ENCODE assay signal across 19 cellular contexts in genomic region chrX:76850851-76851250, GRCh38.
DNase-seq lines count a peak whose midpoint lies in the region; ATAC-seq, FAIRE-seq and TF ChIP-seq lines count a peak whose summit lies in the region.
"Had no signal": no experiment of that assay in that cellular context is flagged by ENCODE, and none has a peak within 500 bp of the region (broad histone marks: within the 10 kb centered on the region; RNA-seq: fewer than 3 reads in every experiment).

No MANE protein-coding gene starts in this region.

- no peak for TF ChIP-seq POLR2A in HepG2 (IDR thresholded peaks at IDR 0.05; ENCODE audit: insufficient read depth in 1 of 2, low read depth in 2 of 2, low read length in 2 of 2)
- TF ChIP-seq POLR2A in NB4 (IDR thresholded peaks at IDR 0.05; ENCODE audit: extremely low read depth, insufficient read length), result no peak
- no peak for TF ChIP-seq POLR2A in uterus (IDR thresholded peaks at IDR 0.05)

- H3K9ac ChIP-seq in liver (ENCODE audit: low read depth in 1 of 2, low read length in 2 of 2), result no peak overlapping the region
- no peak overlapping the region for H3K9ac ChIP-seq in HepG2 (ENCODE audit: insufficient read depth, low read depth, low read length)

- peaks cover 0 to 9% (median 4%) of the 10 kb centered on the region in 4 donors for H3K9me3 ChIP-seq in liver (ENCODE audit: control insufficient read depth in 4 of 4, low read length in 3 of 4)
- peaks cover 36% of the 10 kb centered on the region; the same call in 1 of the 2 replicates for H3K9me3 ChIP-seq in HepG2 (ENCODE audit: low read length)
- H3K9me3 ChIP-seq in uterus, result no peaks in the 10 kb centered on the region

- WGBS in liver, result 34% methylated on average over 4 of the region's 4 CpGs
- WGBS in HepG2 (ENCODE audit: low lambda C conversion rate), result 80% methylated on average over 1 of the region's 4 CpGs

- in situ Hi-C loops in HepG2 (cut with HindIII; ENCODE audit: extremely low pct_ligation_motif_present, low pct_unique_long_range_greater_than_20kb), result no loop called here

- H3K27ac ChIP-seq in liver (ENCODE audit: low read depth in 1 of 2, low read length in 2 of 2) (no peak overlapping the region), HepG2 (ENCODE audit: extremely low read length, insufficient read depth, low read length) (no peak overlapping the region), dorsolateral prefrontal cortex (no peak overlapping the region), uterus (no peak overlapping the region)
- H3K27ac ChIP-seq: HL-60, tibial artery had no signal

- no peaks in the 10 kb centered on the region for H3K4me1 Mint-ChIP-seq in type B pancreatic cell (ENCODE audit: unreplicated experiment)

- H3K4me3 ChIP-seq in liver (ENCODE audit: low read depth in 1 of 3, low read length in 3 of 3) (no peak overlapping the region), HepG2 (replicated peaks in 1 of 3; ENCODE audit: insufficient read depth in 1 of 3, low read depth in 2 of 3, low read length in 3 of 3) (no peak overlapping the region), NB4 (ENCODE audit: low read depth, low read length) (no peak overlapping the region), dorsolateral prefrontal cortex (no peak overlapping the region), uterus (no peak overlapping the region)
- H3K4me3 ChIP-seq: tibial artery had no signal

- H3K36me3 ChIP-seq in liver (ENCODE audit: control insufficient read depth in 4 of 4, insufficient read depth in 3 of 4, low read depth in 1 of 4, low read length in 3 of 4) (no peaks in the 10 kb centered on the region), HepG2 (replicated peaks in 1 of 2; ENCODE audit: control insufficient read depth in 1 of 2, insufficient read depth in 2 of 2, low read length in 2 of 2) (no peaks in the 10 kb centered on the region), uterus (no peaks in the 10 kb centered on the region)
- H3K36me3 ChIP-seq: tibial artery had no signal

- H3K27me3 Mint-ChIP-seq in type B pancreatic cell, result no peaks in the 10 kb centered on the region

- no peaks in the 10 kb centered on the region for H3K27me3 ChIP-seq in liver (ENCODE audit: control insufficient read depth in 4 of 4, insufficient read depth in 4 of 4, low read length in 3 of 4)
- H3K27me3 ChIP-seq in HepG2 (ENCODE audit: control insufficient read depth in 1 of 2, insufficient read depth in 2 of 2, low read length in 2 of 2), result no peaks in the 10 kb centered on the region
- H3K27me3 ChIP-seq in dorsolateral prefrontal cortex, result peaks cover 0 to 42% (median 0%) of the 10 kb centered on the region in 45 donors
- no peaks in the 10 kb centered on the region for H3K27me3 ChIP-seq in uterus
- H3K27me3 ChIP-seq: tibial artery had no signal

- CTCF ChIA-PET in HepG2 (lab: Yijun Ruan, JAX; ENCODE audit: low intra/inter-chr PET ratio, low total read pairs), result no interaction called here

- H3K27ac Mint-ChIP-seq in type B pancreatic cell, result no peak overlapping the region
- H3K27ac Mint-ChIP-seq: HFFc6 had no signal

- H2AFZ ChIP-seq in HepG2 (ENCODE audit: low read length), result no peak overlapping the region

- no peak overlapping the region for H3K4me3 Mint-ChIP-seq in type B pancreatic cell
- H3K4me3 Mint-ChIP-seq: HFFc6 had no signal

- TF ChIP-seq CTCF in liver (IDR thresholded peaks at IDR 0.05; ENCODE audit: low read depth, low read length, missing input control) (peak; percentile 29), HepG2 (CRISPR knock-in tag; IDR thresholded peaks at IDR 0.05) (no peak), NB4 (IDR thresholded peaks at IDR 0.05; ENCODE audit: low read depth, low read length) (peak; percentile 67), dorsolateral prefrontal cortex (IDR thresholded peaks at IDR 0.05 in 54 of 56, conservative IDR thresholded peaks at IDR 0.05 in 2 of 56; ENCODE audit: low read depth in 1 of 56, partially characterized antibody in 56 of 56) (peak in 34 of 56 donors; percentile 7 to 54 (median 25)), type B pancreatic cell (conservative IDR thresholded peaks at IDR 0.05) (peak; percentile 37), uterus (IDR thresholded peaks at IDR 0.05) (no peak)

- no peaks in the 10 kb centered on the region for H4K20me1 ChIP-seq in HepG2 (ENCODE audit: insufficient read depth, low read length)

- no TSS peak for BruUV-seq in HepG2 (replicated peaks; lab: Mats Ljungman, UMichigan)

- H3K79me2 ChIP-seq in HepG2 (ENCODE audit: insufficient read depth, low read length), result no peaks in the 10 kb centered on the region

- H3K9me3 Mint-ChIP-seq in type B pancreatic cell, result peaks cover 5% of the 10 kb centered on the region

- POLR2A ChIA-PET in HepG2 (lab: Yijun Ruan, JAX), result no interaction called here

- no peaks in the 10 kb centered on the region for H3K36me3 Mint-ChIP-seq in type B pancreatic cell

- DNase-seq in HepG2 (ENCODE audit: low spot score), result no peak
- DNase-seq in NB4 (ENCODE audit: low read depth), result peak; percentile 19
- no peak for DNase-seq in dorsolateral prefrontal cortex
- no peak for DNase-seq in type B pancreatic cell (ENCODE audit: extremely low spot score, unreplicated experiment)
- no peak for DNase-seq in uterus
- no peak for DNase-seq in stimulated activated CD4-positive, alpha-beta T cell treated with anti-CD3 and anti-CD28 coated beads, Interleukin-2, amount 100 ng/mL, for 24 hours
- DNase-seq: activated T-cell treated with anti-CD3 and anti-CD28 coated beads, Interleukin-2, amount 50 U/mL, for 1 hour; Calu3; HFFc6; NCI-H2029 treated with DMSO at 0.1 percent for 48 hours; NCI-H774; right cardiac atrium; Right ventricle myocardium superior; stimulated activated CD4-positive, alpha-beta T cell treated with anti-CD3 and anti-CD28 coated beads, Interleukin-2, amount 100 ng/mL, for 48 hours; tibial artery had no signal

- no peak overlapping the region for H3K4me2 ChIP-seq in HepG2 (ENCODE audit: low read depth, low read length)

- no peak for FAIRE-seq in HepG2 (lab: Jason Lieb, UNC)
- FAIRE-seq: endometrium had no signal

- TF ChIP-seq EP300 in HepG2 (IDR thresholded peaks at IDR 0.05; ENCODE audit: low read depth in 2 of 2, low read length in 2 of 2), result no peak
- no peak for TF ChIP-seq EP300 in HepG2 (CRISPR knock-in tag; IDR thresholded peaks at IDR 0.05; ENCODE audit: borderline replicate concordance)

- ATAC-seq in HepG2 (no peak), GM21447 (IDR thresholded peaks at IDR 0.05; ENCODE audit: unreplicated experiment) (no peak)
- ATAC-seq: right cardiac atrium had no signal

- TF ChIP-seq RAD21 in liver (IDR thresholded peaks at IDR 0.05), result peak; percentile 35 to 60
- no peak for TF ChIP-seq RAD21 in HepG2 (CRISPR knock-in tag; IDR thresholded peaks at IDR 0.05)

- intact Hi-C loops in HepG2 (cut with micrococcal nuclease; ENCODE audit: unreplicated experiment) (no loop called here), dorsolateral prefrontal cortex (cut with DNase I) (no loop called here), uterus (cut with DNase I; ENCODE audit: low total_unique reads) (no loop called here)

- no peaks in the 10 kb centered on the region for H3K4me1 ChIP-seq in liver (ENCODE audit: control insufficient read depth in 4 of 4, insufficient read depth in 4 of 4, low read length in 3 of 4)
- H3K4me1 ChIP-seq in HepG2 (ENCODE audit: insufficient read depth, low read length), result no peaks in the 10 kb centered on the region
- no peaks in the 10 kb centered on the region for H3K4me1 ChIP-seq in uterus
- H3K4me1 ChIP-seq: tibial artery had no signal

TF ChIP-seq in liver, 16 proteins besides CTCF, POLR2A, EP300 and RAD21:
- no peak for TF ChIP-seq SP1 (IDR thresholded peaks at IDR 0.05)
- no peak for TF ChIP-seq ATF3 (IDR thresholded peaks at IDR 0.05)
- no peak for TF ChIP-seq FOXA2 (IDR thresholded peaks at IDR 0.05)
- TF ChIP-seq RXRA (IDR thresholded peaks at IDR 0.05), result no peak
- no peak for TF ChIP-seq TAF1 (conservative IDR thresholded peaks at IDR 0.05)
- no peak for TF ChIP-seq HNF4G (IDR thresholded peaks at IDR 0.05)
- no peak for TF ChIP-seq GABPA (IDR thresholded peaks at IDR 0.05 in 1 of 2, conservative IDR thresholded peaks at IDR 0.05 in 1 of 2)

TF ChIP-seq in HepG2, 621 proteins besides CTCF, POLR2A, EP300 and RAD21 (continues in another document):
- TF ChIP-seq E2F5 (CRISPR knock-in tag; conservative IDR thresholded peaks at IDR 0.05) (no peak), HMGXB4 (CRISPR knock-in tag; IDR thresholded peaks at IDR 0.05; ENCODE audit: borderline replicate concordance in 1 of 2, low read depth in 1 of 2) (no peak), ZNF251 (CRISPR knock-in tag; IDR thresholded peaks at IDR 0.05) (no peak)

Comparison
In these comparisons a context has a peak if more than half of its experiments do, and no peak if none do; other contexts are left out.
1. CTCF ChIP-seq: peak in liver (single experiment), NB4 (single experiment), dorsolateral prefrontal cortex (34 of 56) and type B pancreatic cell (single experiment); none in HepG2 (single experiment) and uterus (0 of 4).